Comparison of ENCODE assay signal across 8 cellular contexts in genomic region chr7:87627634-87627994, GRCh38. TPM values are rescaled to one million over a fixed set of nuclear protein-coding genes. Genes with fewer than 3 reads are reported as not detected.
DNase-seq lines count a peak whose midpoint lies in the region; ATAC-seq and TF ChIP-seq lines count a peak whose summit lies in the region.

No MANE protein-coding gene starts in this region.

- peaks cover 6% of the 10 kb centered on the region for H3K27me3 ChIP-seq in gastroesophageal sphincter

- peak overlapping the region; percentile 81; the same call in 1 of the 2 replicates for H3K27ac ChIP-seq in VCaP
- peak overlapping the region in 2 of 4 donors; percentile 19 to 70 for H3K27ac ChIP-seq in gastroesophageal sphincter

- no peak for TF ChIP-seq CTCF in VCaP (conservative IDR thresholded peaks at IDR 0.05)
- TF ChIP-seq CTCF in gastroesophageal sphincter (IDR thresholded peaks at IDR 0.05) = no peak

- ATAC-seq in HG02884 (IDR thresholded peaks at IDR 0.05; ENCODE audit: unreplicated experiment) (peak; percentile 20), gastroesophageal sphincter (peak; percentile 27)

- intact Hi-C loops in posterior cingulate gyrus (cut with DNase I) = no loop called here

- no peak for TF ChIP-seq POLR2A in gastroesophageal sphincter (IDR thresholded peaks at IDR 0.05)

- 0% methylated on average over 4 to 5 of the region's 30 CpGs for WGBS in gastroesophageal sphincter (ENCODE audit: low coverage in 1 of 2), 2 donors

- H3K4me1 ChIP-seq in gastroesophageal sphincter = peaks cover 0 to 19% (median 3%) of the 10 kb centered on the region in 3 donors

- no peaks in the 10 kb centered on the region for H3K9me3 ChIP-seq in gastroesophageal sphincter

- no peaks in the 10 kb centered on the region for H3K36me3 ChIP-seq in gastroesophageal sphincter

- no peak for TF ChIP-seq EP300 in gastroesophageal sphincter (IDR thresholded peaks at IDR 0.05)

- peak overlapping the region; percentile 36 to 66 for H3K4me3 ChIP-seq in gastroesophageal sphincter

- DNase-seq in NCI-H524 (lab: John Stamatoyannopoulos, UW) (peak; percentile 47 to 54), NCI-H524 treated with DMSO at 0.1 percent for 48 hours (lab: John Stamatoyannopoulos, UW) (no peak), posterior cingulate gyrus (peak in 7 of 10 donors; percentile 24 to 87 (median 33)), SW480 (ENCODE audit: low spot score) (no peak), NCI-H226 (no peak)

RNA-seq across cellular contexts. Expression of gene RUNDC3B, which starts 0.6 kb away (rescaled TPM):
- total RNA-seq in gastroesophageal sphincter = 1 to 10 TPM; 1.7 to 5.3 (median 3.2) TPM

RNA-seq across cellular contexts. Expression of gene ABCB1, which starts 26.9 kb away (rescaled TPM):
- 10 to 100 TPM in 2 of 4 donors, 1 to 10 TPM in 2; 5.6 to 18.4 (median 8.2) TPM for total RNA-seq in gastroesophageal sphincter

Comparison
In these comparisons a context has a peak if more than half of its experiments do, and no peak if none do; other contexts are left out.
1. DNase-seq: peak in NCI-H524 (2 of 2) and posterior cingulate gyrus (7 of 10); none in NCI-H524 treated with DMSO at 0.1 percent for 48 hours (single experiment), SW480 (single experiment) and NCI-H226 (single experiment).